9 cellular contexts compared by ENCODE assay signal in genomic region chr19:44746616-44746945, GRCh38. TPM values are rescaled to one million over a fixed set of nuclear protein-coding genes. Genes with fewer than 3 reads are reported as not detected.
A peak's percentile ranks its signal among the peaks of the same experiment; 100 is the strongest.
DNase-seq lines count a peak whose midpoint lies in the region; ATAC-seq and TF ChIP-seq lines count a peak whose summit lies in the region.
"Had no signal": no experiment of that assay in that cellular context is flagged by ENCODE, and none has a peak within 500 bp of the region (broad histone marks: within the 10 kb centered on the region; RNA-seq: fewer than 3 reads in every experiment).

No MANE protein-coding gene starts in this region.

- POLR2A ChIA-PET in activated CD4-positive, alpha-beta T cell treated with anti-CD3 and anti-CD28 coated beads, Interleukin-2, amount 10 ng/mL, durations not matched to agents 7 days and 5 days (lab: Charles Lee): no interaction called here
- POLR2A ChIA-PET in activated naive CD8-positive, alpha-beta T cell treated with anti-CD3 and anti-CD28 coated beads, Interleukin-2, amount 10 ng/mL, durations not matched to agents 7 days and 5 days (lab: Charles Lee): no interaction called here

- no peaks in the 10 kb centered on the region for H3K9me3 Mint-ChIP-seq in activated CD4-positive, alpha-beta T cell treated with anti-CD3 and anti-CD28 coated beads, Interleukin-2, amount 10 ng/mL, durations not matched to agents 7 days and 5 days
- no peaks in the 10 kb centered on the region for H3K9me3 Mint-ChIP-seq in activated naive CD8-positive, alpha-beta T cell treated with anti-CD3 and anti-CD28 coated beads, Interleukin-2, amount 10 ng/mL, durations not matched to agents 7 days and 5 days

- no peak for TF ChIP-seq POLR2A in suprapubic skin (IDR thresholded peaks at IDR 0.05)

- H3K27ac ChIP-seq in lung (ENCODE audit: low read depth in 1 of 2, low read length in 1 of 2) (peak overlapping the region; percentile 86 to 94), suprapubic skin (peak overlapping the region; percentile 96)

- H3K4me3 ChIP-seq in lung (no peak overlapping the region), suprapubic skin (no peak overlapping the region)

- peaks cover 4% of the 10 kb centered on the region for H3K27me3 Mint-ChIP-seq in activated CD4-positive, alpha-beta T cell treated with anti-CD3 and anti-CD28 coated beads, Interleukin-2, amount 10 ng/mL, durations not matched to agents 7 days and 5 days
- peaks cover 6% of the 10 kb centered on the region for H3K27me3 Mint-ChIP-seq in activated naive CD8-positive, alpha-beta T cell treated with anti-CD3 and anti-CD28 coated beads, Interleukin-2, amount 10 ng/mL, durations not matched to agents 7 days and 5 days

- H3K9me3 ChIP-seq in lung (ENCODE audit: control insufficient read depth in 2 of 2, insufficient read depth in 1 of 2, low read length in 1 of 2) (no peaks in the 10 kb centered on the region), suprapubic skin (no peaks in the 10 kb centered on the region)

- H3K36me3 ChIP-seq in lung (ENCODE audit: control insufficient read depth in 2 of 2, insufficient read depth in 2 of 2, low read length in 2 of 2): peaks cover 0 to 7% of the 10 kb centered on the region in 2 donors
- H3K36me3 ChIP-seq in suprapubic skin: peaks cover 6% of the 10 kb centered on the region

- ATAC-seq in activated naive CD8-positive, alpha-beta T cell treated with anti-CD3 and anti-CD28 coated beads, Interleukin-2, amount 10 ng/mL, durations not matched to agents 7 days and 5 days (ENCODE audit: low read depth): no peak
- ATAC-seq in lung (ENCODE audit: insufficient read depth, low FRiP score) (no peak), GM21619 (IDR thresholded peaks at IDR 0.05; ENCODE audit: unreplicated experiment) (no peak), GM21737 (IDR thresholded peaks at IDR 0.05; ENCODE audit: unreplicated experiment) (no peak), HG02678 (IDR thresholded peaks at IDR 0.05; ENCODE audit: unreplicated experiment) (no peak)

- peaks cover 45% of the 10 kb centered on the region for H3K4me1 Mint-ChIP-seq in activated CD4-positive, alpha-beta T cell treated with anti-CD3 and anti-CD28 coated beads, Interleukin-2, amount 10 ng/mL, durations not matched to agents 7 days and 5 days
- peaks cover 34% of the 10 kb centered on the region for H3K4me1 Mint-ChIP-seq in activated naive CD8-positive, alpha-beta T cell treated with anti-CD3 and anti-CD28 coated beads, Interleukin-2, amount 10 ng/mL, durations not matched to agents 7 days and 5 days

- peak overlapping the region; percentile 81 for H3K4me3 Mint-ChIP-seq in activated CD4-positive, alpha-beta T cell treated with anti-CD3 and anti-CD28 coated beads, Interleukin-2, amount 10 ng/mL, durations not matched to agents 7 days and 5 days
- H3K4me3 Mint-ChIP-seq in activated naive CD8-positive, alpha-beta T cell treated with anti-CD3 and anti-CD28 coated beads, Interleukin-2, amount 10 ng/mL, durations not matched to agents 7 days and 5 days: peak overlapping the region; percentile 25

- CTCF ChIA-PET in activated CD4-positive, alpha-beta T cell treated with anti-CD3 and anti-CD28 coated beads, Interleukin-2, amount 10 ng/mL, durations not matched to agents 7 days and 5 days (lab: Charles Lee): no interaction called here

- WGBS in lung, 2 donors: 75 to 76% methylated on average over 5 of the region's 5 CpGs
- WGBS in suprapubic skin: 64% methylated on average over 5 of the region's 5 CpGs

- no peak for TF ChIP-seq EP300 in suprapubic skin (IDR thresholded peaks at IDR 0.05)

- no peak overlapping the region for H3K27ac Mint-ChIP-seq in activated CD4-positive, alpha-beta T cell treated with anti-CD3 and anti-CD28 coated beads, Interleukin-2, amount 10 ng/mL, durations not matched to agents 7 days and 5 days
- peak overlapping the region; percentile 59 for H3K27ac Mint-ChIP-seq in activated naive CD8-positive, alpha-beta T cell treated with anti-CD3 and anti-CD28 coated beads, Interleukin-2, amount 10 ng/mL, durations not matched to agents 7 days and 5 days

- peaks cover 23% of the 10 kb centered on the region for H3K36me3 Mint-ChIP-seq in activated CD4-positive, alpha-beta T cell treated with anti-CD3 and anti-CD28 coated beads, Interleukin-2, amount 10 ng/mL, durations not matched to agents 7 days and 5 days (ENCODE audit: low read depth)
- peaks cover 14% of the 10 kb centered on the region for H3K36me3 Mint-ChIP-seq in activated naive CD8-positive, alpha-beta T cell treated with anti-CD3 and anti-CD28 coated beads, Interleukin-2, amount 10 ng/mL, durations not matched to agents 7 days and 5 days

- no peak for DNase-seq in activated CD4-positive, alpha-beta T cell treated with anti-CD3 and anti-CD28 coated beads, Interleukin-2, amount 10 ng/mL, durations not matched to agents 7 days and 5 days
- no peak for DNase-seq in activated CD4-positive, alpha-beta T cell treated with anti-CD3 and anti-CD28 coated beads, Interleukin-2, amount 50 U/mL, for 1 hour
- no peak for DNase-seq in activated naive CD8-positive, alpha-beta T cell treated with anti-CD3 and anti-CD28 coated beads, Interleukin-2, amount 10 ng/mL, durations not matched to agents 7 days and 5 days
- DNase-seq in lung (ENCODE audit: low spot score): no peak
- DNase-seq in suprapubic skin (ENCODE audit: low spot score in 2 of 2): no peak

- H3K4me1 ChIP-seq in lung (ENCODE audit: control insufficient read depth in 2 of 2, insufficient read depth in 2 of 2, low read length in 2 of 2): peaks cover 5 to 35% of the 10 kb centered on the region in 2 donors
- H3K4me1 ChIP-seq in suprapubic skin: peaks cover 85% of the 10 kb centered on the region

- H3K27me3 ChIP-seq in lung (ENCODE audit: control insufficient read depth, insufficient read depth) (no peaks in the 10 kb centered on the region), suprapubic skin (no peaks in the 10 kb centered on the region)

- TF ChIP-seq CTCF in lung (IDR thresholded peaks at IDR 0.05; ENCODE audit: control extremely low read depth, extremely low read depth) (no peak), suprapubic skin (IDR thresholded peaks at IDR 0.05) (no peak)

RNA-seq across cellular contexts. Expression of gene BCL3, which starts 1.9 kb away (rescaled TPM):
- 10 to 100 TPM; 38.7 to 40.2 TPM for total RNA-seq in activated CD4-positive, alpha-beta T cell treated with anti-CD3 and anti-CD28 coated beads, Interleukin-2, amount 10 ng/mL, durations not matched to agents 7 days and 5 days
- 10 to 100 TPM; 25.0 to 28.8 TPM for total RNA-seq in activated naive CD8-positive, alpha-beta T cell treated with anti-CD3 and anti-CD28 coated beads, Interleukin-2, amount 10 ng/mL, durations not matched to agents 7 days and 5 days
- total RNA-seq in lung: 10 to 100 TPM; 17.6 to 63.8 TPM
- polyA plus RNA-seq in lung: 100 to 1,000 TPM in 1 of 2 donors, 10 to 100 TPM in 1; 63.7 to 233 TPM
- total RNA-seq in suprapubic skin: 10 to 100 TPM; 13.9 to 29.1 (median 17.9) TPM

RNA-seq across cellular contexts. Expression of gene CBLC, which starts 31.1 kb away (rescaled TPM):
- not detected for total RNA-seq in activated CD4-positive, alpha-beta T cell treated with anti-CD3 and anti-CD28 coated beads, Interleukin-2, amount 10 ng/mL, durations not matched to agents 7 days and 5 days
- not detected for total RNA-seq in activated naive CD8-positive, alpha-beta T cell treated with anti-CD3 and anti-CD28 coated beads, Interleukin-2, amount 10 ng/mL, durations not matched to agents 7 days and 5 days
- 1 to 10 TPM; 4.8 to 5.5 TPM for total RNA-seq in lung
- polyA plus RNA-seq in lung: 1 to 10 TPM; 4.0 to 5.3 TPM
- total RNA-seq in suprapubic skin: 10 to 100 TPM; 60.4 to 94.4 (median 65.7) TPM
- total RNA-seq: LHCN-M2 had no signal

RNA-seq across cellular contexts. Expression of gene CEACAM16, which starts 47.6 kb away (rescaled TPM):
- total RNA-seq in activated CD4-positive, alpha-beta T cell treated with anti-CD3 and anti-CD28 coated beads, Interleukin-2, amount 10 ng/mL, durations not matched to agents 7 days and 5 days: not detected
- not detected for total RNA-seq in activated naive CD8-positive, alpha-beta T cell treated with anti-CD3 and anti-CD28 coated beads, Interleukin-2, amount 10 ng/mL, durations not matched to agents 7 days and 5 days
- total RNA-seq in lung: under 1 TPM in 1 of 2 donors, not detected in 1; 0.26 TPM
- polyA plus RNA-seq in lung: not detected
- total RNA-seq in suprapubic skin: not detected
- total RNA-seq: LHCN-M2 had no signal

Comparison
In these comparisons a context has a peak if more than half of its experiments do, and no peak if none do; other contexts are left out.
1. RNA of gene CBLC, which starts 31.1 kb away (total RNA-seq): 60.4 to 94.4 TPM in suprapubic skin; 4.8 to 5.5 TPM in lung, not detected in activated naive CD8-positive, alpha-beta T cell treated with anti-CD3 and anti-CD28 coated beads, Interleukin-2, amount 10 ng/mL, durations not matched to agents 7 days and 5 days and not detected in activated CD4-positive, alpha-beta T cell treated with anti-CD3 and anti-CD28 coated beads, Interleukin-2, amount 10 ng/mL, durations not matched to agents 7 days and 5 days; every median in the first group is over 4 times any median in the second.